19 cellular contexts compared by ENCODE assay signal in genomic region chr9:113521693-113522260, GRCh38. TPM values are rescaled to one million over a fixed set of nuclear protein-coding genes. Genes with fewer than 3 reads are reported as not detected.
A peak's percentile ranks its signal among the peaks of the same experiment; 100 is the strongest.
DNase-seq lines count a peak whose midpoint lies in the region; ATAC-seq, FAIRE-seq and TF ChIP-seq lines count a peak whose summit lies in the region.
"Had no signal": no experiment of that assay in that cellular context is flagged by ENCODE, and none has a peak within 500 bp of the region (broad histone marks: within the 10 kb centered on the region; RNA-seq: fewer than 3 reads in every experiment).

No MANE protein-coding gene starts in this region.

- peaks cover 95% of the 10 kb centered on the region for H3K4me1 Mint-ChIP-seq in activated naive CD4-positive, alpha-beta T cell treated with anti-CD3 and anti-CD28 coated beads, Interleukin-2, amount 50 U/mL, for 24 hours
- peaks cover 87% of the 10 kb centered on the region for H3K4me1 Mint-ChIP-seq in activated CD8-positive, alpha-beta T cell treated with anti-CD3 and anti-CD28 coated beads, Interleukin-2, amount 10 ng/mL, durations not matched to agents 7 days and 5 days (ENCODE audit: low read depth)

- H3K36me3 ChIP-seq in right atrium auricular region (peaks cover 65% of the 10 kb centered on the region), tibial artery (peaks cover 0 to 7% (median 0%) of the 10 kb centered on the region in 3 donors), left lung (peaks cover 0 to 7% of the 10 kb centered on the region in 2 donors)
- H3K36me3 ChIP-seq: neutrophil had no signal

- H3K27me3 ChIP-seq in right atrium auricular region (no peaks in the 10 kb centered on the region), tibial artery (no peaks in the 10 kb centered on the region), left lung (no peaks in the 10 kb centered on the region)
- H3K27me3 ChIP-seq: neutrophil, testis had no signal

- no peaks in the 10 kb centered on the region for H3K27me3 Mint-ChIP-seq in activated naive CD4-positive, alpha-beta T cell treated with anti-CD3 and anti-CD28 coated beads, Interleukin-2, amount 50 U/mL, for 24 hours
- H3K27me3 Mint-ChIP-seq in activated CD8-positive, alpha-beta T cell treated with anti-CD3 and anti-CD28 coated beads, Interleukin-2, amount 10 ng/mL, durations not matched to agents 7 days and 5 days (ENCODE audit: low read depth), result no peaks in the 10 kb centered on the region

- TF ChIP-seq CTCF in right atrium auricular region (IDR thresholded peaks at IDR 0.05), result no peak
- no peak for TF ChIP-seq CTCF in tibial artery (IDR thresholded peaks at IDR 0.05)
- TF ChIP-seq CTCF in left lung (IDR thresholded peaks at IDR 0.05), result no peak

- H3K9me3 Mint-ChIP-seq in activated naive CD4-positive, alpha-beta T cell treated with anti-CD3 and anti-CD28 coated beads, Interleukin-2, amount 50 U/mL, for 24 hours, result no peaks in the 10 kb centered on the region
- H3K9me3 Mint-ChIP-seq in activated CD8-positive, alpha-beta T cell treated with anti-CD3 and anti-CD28 coated beads, Interleukin-2, amount 10 ng/mL, durations not matched to agents 7 days and 5 days (ENCODE audit: insufficient read depth), result no peaks in the 10 kb centered on the region
- H3K9me3 Mint-ChIP-seq: T-helper 1 cell treated with Interleukin-12 subunit alpha and Interleukin-12 subunit beta and Interleukin-4 antibody, amounts not matched to agents 30 μg/mL and 1 μg/mL, for 36 hours had no signal

- peak overlapping the region; percentile 71 for H3K4me3 Mint-ChIP-seq in activated naive CD4-positive, alpha-beta T cell treated with anti-CD3 and anti-CD28 coated beads, Interleukin-2, amount 50 U/mL, for 24 hours
- H3K4me3 Mint-ChIP-seq in activated CD8-positive, alpha-beta T cell treated with anti-CD3 and anti-CD28 coated beads, Interleukin-2, amount 10 ng/mL, durations not matched to agents 7 days and 5 days, result peak overlapping the region; percentile 43

- H3K36me3 Mint-ChIP-seq in activated naive CD4-positive, alpha-beta T cell treated with anti-CD3 and anti-CD28 coated beads, Interleukin-2, amount 50 U/mL, for 24 hours, result peaks cover 6% of the 10 kb centered on the region
- H3K36me3 Mint-ChIP-seq in activated CD8-positive, alpha-beta T cell treated with anti-CD3 and anti-CD28 coated beads, Interleukin-2, amount 10 ng/mL, durations not matched to agents 7 days and 5 days (ENCODE audit: low read depth), result peaks cover 76% of the 10 kb centered on the region

- intact Hi-C loops in tibial artery (cut with DNase I; ENCODE audit: low total_unique reads) (no loop called here), left lung (cut with DNase I) (no loop called here)

- no peak for DNase-seq in activated naive CD4-positive, alpha-beta T cell (lab: John Stamatoyannopoulos, UW)
- no peak for DNase-seq in activated CD8-positive, alpha-beta T cell treated with anti-CD3 and anti-CD28 coated beads, Interleukin-2, amount 10 ng/mL, durations not matched to agents 7 days and 5 days
- DNase-seq in right atrium auricular region (ENCODE audit: low spot score) (no peak), tibial artery (no peak), frontal cortex (ENCODE audit: low spot score in 2 of 2) (no peak), left lung (no peak)
- DNase-seq: activated gamma-delta T cell treated with Interleukin-2 at 50 U/mL for 16 hours, caudate nucleus, DMS 273 treated with DMSO at 0.1 percent for 48 hours, NCI-H1092 treated with DMSO at 0.1 percent for 48 hours, NCI-H2227 treated with DMSO at 0.1 percent for 48 hours, PC-3, testis had no signal

- no peak for FAIRE-seq in frontal cortex (lab: Jason Lieb, UNC)
- FAIRE-seq: HTR-8/SVneo had no signal

- peaks cover 0 to 84% of the 10 kb centered on the region in 2 donors for H3K4me1 ChIP-seq in right atrium auricular region
- peaks cover 0 to 85% (median 73%) of the 10 kb centered on the region in 4 donors for H3K4me1 ChIP-seq in tibial artery
- H3K4me1 ChIP-seq in left lung, result peaks cover 32 to 56% of the 10 kb centered on the region in 2 donors

- CTCF ChIA-PET in activated CD8-positive, alpha-beta T cell treated with anti-CD3 and anti-CD28 coated beads, Interleukin-2, amount 10 ng/mL, durations not matched to agents 7 days and 5 days (lab: Charles Lee), result interaction anchor here (0.9 to 2.0 kb wide), 7 partner anchors 9 to 119 kb away, joined by 3 to 7 read pairs (median 4); no protein-coding TSS in a partner anchor

- H3K27ac ChIP-seq in right atrium auricular region, result peak overlapping the region; percentile 54 to 70
- peak overlapping the region; percentile 79 to 83 for H3K27ac ChIP-seq in tibial artery
- H3K27ac ChIP-seq in left lung, result no peak overlapping the region
- H3K27ac ChIP-seq: neutrophil, testis had no signal

- H3K9me3 ChIP-seq in right atrium auricular region, result no peaks in the 10 kb centered on the region
- no peaks in the 10 kb centered on the region for H3K9me3 ChIP-seq in tibial artery
- H3K9me3 ChIP-seq in left lung, result no peaks in the 10 kb centered on the region
- H3K9me3 ChIP-seq: neutrophil, testis had no signal

- H3K27ac Mint-ChIP-seq in activated naive CD4-positive, alpha-beta T cell treated with anti-CD3 and anti-CD28 coated beads, Interleukin-2, amount 50 U/mL, for 24 hours, result no peak overlapping the region
- no peak overlapping the region for H3K27ac Mint-ChIP-seq in activated CD8-positive, alpha-beta T cell treated with anti-CD3 and anti-CD28 coated beads, Interleukin-2, amount 10 ng/mL, durations not matched to agents 7 days and 5 days
- H3K27ac Mint-ChIP-seq: T-helper 1 cell treated with Interleukin-12 subunit alpha and Interleukin-12 subunit beta and Interleukin-4 antibody, amounts not matched to agents 30 μg/mL and 1 μg/mL, for 36 hours had no signal

- H3K4me3 ChIP-seq in right atrium auricular region (no peak overlapping the region), tibial artery (no peak overlapping the region), left lung (no peak overlapping the region)
- H3K4me3 ChIP-seq: skin epidermis, testis had no signal

- ATAC-seq in activated CD8-positive, alpha-beta T cell treated with anti-CD3 and anti-CD28 coated beads, Interleukin-2, amount 10 ng/mL, durations not matched to agents 7 days and 5 days, result no peak
- ATAC-seq in esophagus mucosa (no peak), left lung (no peak)
- ATAC-seq: PC-3 had no signal

- POLR2A ChIA-PET in activated CD8-positive, alpha-beta T cell treated with anti-CD3 and anti-CD28 coated beads, Interleukin-2, amount 10 ng/mL, durations not matched to agents 7 days and 5 days (lab: Charles Lee), result interaction anchor here (2.3 kb wide), 1 partner anchor 57 kb away, joined by 8 read pairs; no protein-coding TSS in a partner anchor

RNA-seq across cellular contexts. Expression of gene RGS3, which starts 58.2 kb away (rescaled TPM):
- 10 to 100 TPM; 68.9 to 77.2 TPM for total RNA-seq in activated CD8-positive, alpha-beta T cell treated with anti-CD3 and anti-CD28 coated beads, Interleukin-2, amount 10 ng/mL, durations not matched to agents 7 days and 5 days
- total RNA-seq in right atrium auricular region (100 to 1,000 TPM; 112 to 184 TPM), esophagus mucosa (22.8 TPM), frontal cortex (11.4 TPM), left lung (10 to 100 TPM; 77.8 to 96.9 TPM)

Comparison
In these comparisons a context has a peak if more than half of its experiments do, and no peak if none do; other contexts are left out.
1. H3K27ac ChIP-seq: peak in right atrium auricular region (2 of 2) and tibial artery (2 of 2); none in left lung (0 of 2).